15 cellular contexts compared by ENCODE assay signal in the genomic region with DNA sequence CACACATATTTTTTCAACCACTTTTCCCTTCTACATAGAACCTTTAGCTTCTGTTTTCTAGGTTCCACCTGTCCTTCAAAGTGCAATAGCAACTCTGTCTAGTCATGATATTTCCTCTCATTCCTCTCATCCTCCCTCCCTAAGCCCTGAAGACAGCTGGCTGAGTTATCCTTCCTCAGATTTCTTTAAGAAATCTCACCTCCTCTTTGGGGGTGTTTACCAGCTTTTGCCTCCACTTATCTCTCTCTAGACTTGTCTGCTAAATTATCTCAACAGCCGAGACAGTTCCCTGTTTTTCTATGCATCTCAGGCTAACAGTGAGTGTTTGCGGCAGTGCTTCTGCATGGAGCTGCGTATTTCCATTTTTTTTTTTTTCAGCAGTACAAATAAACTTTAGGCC. TPM values are rescaled to one million over a fixed set of nuclear protein-coding genes. Genes with fewer than 3 reads are reported as not detected.
A peak's percentile ranks its signal among the peaks of the same experiment; 100 is the strongest.
DNase-seq lines count a peak whose midpoint lies in the region; ATAC-seq and TF ChIP-seq lines count a peak whose summit lies in the region.
"Had no signal": no experiment of that assay in that cellular context is flagged by ENCODE, and none has a peak within 500 bp of the region (broad histone marks: within the 10 kb centered on the region; RNA-seq: fewer than 3 reads in every experiment).

No MANE protein-coding gene starts in this region.

- H3K4me1 ChIP-seq in MM.1S (ENCODE audit: low read length) = peaks cover 45% of the 10 kb centered on the region
- peaks cover 13% of the 10 kb centered on the region for H3K4me1 ChIP-seq in endocrine pancreas (ENCODE audit: control insufficient read depth, insufficient read depth, low read length)
- peaks cover 0 to 31% (median 5%) of the 10 kb centered on the region in 4 donors for H3K4me1 ChIP-seq in transverse colon
- H3K4me1 ChIP-seq in gastroesophageal sphincter = peaks cover 2 to 12% (median 3%) of the 10 kb centered on the region in 3 donors

- TF ChIP-seq CTCF in MM.1S (IDR thresholded peaks at IDR 0.05; ENCODE audit: low read length) = no peak
- no peak for TF ChIP-seq CTCF in transverse colon (IDR thresholded peaks at IDR 0.05)
- no peak for TF ChIP-seq CTCF in gastroesophageal sphincter (IDR thresholded peaks at IDR 0.05)

- H3K27me3 ChIP-seq in MM.1S (replicated peaks; ENCODE audit: insufficient read depth, low read length) (no peaks in the 10 kb centered on the region), endocrine pancreas (ENCODE audit: control insufficient read depth, insufficient read depth, low read length) (no peaks in the 10 kb centered on the region), transverse colon (no peaks in the 10 kb centered on the region), gastroesophageal sphincter (peaks cover 4% of the 10 kb centered on the region)
- H3K27me3 ChIP-seq: MG63 had no signal

- TF ChIP-seq POLR2A in transverse colon (IDR thresholded peaks at IDR 0.05) (no peak), gastroesophageal sphincter (IDR thresholded peaks at IDR 0.05) (no peak)

- H3K36me3 Mint-ChIP-seq in stimulated activated naive CD8-positive, alpha-beta T cell treated with anti-CD3 and anti-CD28 coated beads, Interleukin-15, Interleukin-2, amounts not matched to agents 100 ng/mL and 50 ng/mL, for 24 hours (ENCODE audit: low read depth) = no peaks in the 10 kb centered on the region
- H3K36me3 Mint-ChIP-seq: activated naive CD8-positive, alpha-beta T cell; naive thymus-derived CD8-positive, alpha-beta T cell had no signal

- H3K9me3 ChIP-seq in MM.1S (replicated peaks; ENCODE audit: insufficient read depth, low read length) = no peaks in the 10 kb centered on the region
- H3K9me3 ChIP-seq in endocrine pancreas (ENCODE audit: control insufficient read depth, low read length) = no peaks in the 10 kb centered on the region
- no peaks in the 10 kb centered on the region for H3K9me3 ChIP-seq in transverse colon
- no peaks in the 10 kb centered on the region for H3K9me3 ChIP-seq in gastroesophageal sphincter
- H3K9me3 ChIP-seq: MG63 had no signal

- in situ Hi-C loops in transverse colon (cut with MboI; ENCODE audit: low pct_ligation_motif_present in 1 of 4, low pct_unique_long_range_greater_than_20kb in 1 of 4, low sequenced_read_pairs in 3 of 4) = no loop called here

- no peak overlapping the region for H3K27ac Mint-ChIP-seq in stimulated activated naive CD8-positive, alpha-beta T cell treated with anti-CD3 and anti-CD28 coated beads, Interleukin-15, Interleukin-2, amounts not matched to agents 100 ng/mL and 50 ng/mL, for 24 hours
- H3K27ac Mint-ChIP-seq in stimulated activated naive CD8-positive, alpha-beta T cell treated with anti-CD3 and anti-CD28 coated beads, Interleukin-15, amount 100 ng/mL, for 72 hours = no peak overlapping the region
- H3K27ac Mint-ChIP-seq: activated naive CD8-positive, alpha-beta T cell had no signal

- peaks cover 21% of the 10 kb centered on the region for H3F3A ChIP-seq in MM.1S (ENCODE audit: insufficient read depth, low read length)

- no peaks in the 10 kb centered on the region for H3K27me3 Mint-ChIP-seq in stimulated activated naive CD8-positive, alpha-beta T cell treated with anti-CD3 and anti-CD28 coated beads, Interleukin-15, Interleukin-2, amounts not matched to agents 100 ng/mL and 50 ng/mL, for 24 hours
- no peaks in the 10 kb centered on the region for H3K27me3 Mint-ChIP-seq in stimulated activated naive CD8-positive, alpha-beta T cell treated with anti-CD3 and anti-CD28 coated beads, Interleukin-15, amount 100 ng/mL, for 72 hours
- H3K27me3 Mint-ChIP-seq: activated naive CD8-positive, alpha-beta T cell; effector memory CD8-positive, alpha-beta T cell; naive thymus-derived CD8-positive, alpha-beta T cell had no signal

- H3K27ac ChIP-seq in MM.1S (ENCODE audit: low read length) (peak overlapping the region; percentile 38; the same call in 1 of the 2 replicates), transverse colon (no peak overlapping the region), gastroesophageal sphincter (no peak overlapping the region)
- H3K27ac ChIP-seq: cardiac muscle cell had no signal

- no peaks in the 10 kb centered on the region for H3K9me3 Mint-ChIP-seq in stimulated activated naive CD8-positive, alpha-beta T cell treated with anti-CD3 and anti-CD28 coated beads, Interleukin-15, Interleukin-2, amounts not matched to agents 100 ng/mL and 50 ng/mL, for 24 hours
- H3K9me3 Mint-ChIP-seq in stimulated activated naive CD8-positive, alpha-beta T cell treated with anti-CD3 and anti-CD28 coated beads, Interleukin-15, amount 100 ng/mL, for 72 hours = no peaks in the 10 kb centered on the region
- H3K9me3 Mint-ChIP-seq: effector memory CD8-positive, alpha-beta T cell; naive thymus-derived CD8-positive, alpha-beta T cell had no signal

- H3K36me3 ChIP-seq in MM.1S (replicated peaks; ENCODE audit: insufficient read depth, low read length) (no peaks in the 10 kb centered on the region), endocrine pancreas (ENCODE audit: control insufficient read depth, insufficient read depth, low read length) (no peaks in the 10 kb centered on the region), transverse colon (no peaks in the 10 kb centered on the region), gastroesophageal sphincter (no peaks in the 10 kb centered on the region)
- H3K36me3 ChIP-seq: cardiac muscle cell, MG63 had no signal

- no peaks in the 10 kb centered on the region for H3K4me1 Mint-ChIP-seq in stimulated activated naive CD8-positive, alpha-beta T cell treated with anti-CD3 and anti-CD28 coated beads, Interleukin-15, Interleukin-2, amounts not matched to agents 100 ng/mL and 50 ng/mL, for 24 hours (ENCODE audit: low read depth)
- peaks cover 2% of the 10 kb centered on the region for H3K4me1 Mint-ChIP-seq in stimulated activated naive CD8-positive, alpha-beta T cell treated with anti-CD3 and anti-CD28 coated beads, Interleukin-15, amount 100 ng/mL, for 72 hours

- intact Hi-C loops in transverse colon (cut with DNase I; ENCODE audit: low total_unique reads) = no loop called here

- TF ChIP-seq EP300 in transverse colon (IDR thresholded peaks at IDR 0.05; ENCODE audit: low read depth) (no peak), gastroesophageal sphincter (IDR thresholded peaks at IDR 0.05) (no peak)

- H3K4me2 ChIP-seq in MM.1S (ENCODE audit: low read depth, low read length) = peak overlapping the region; percentile 80

- H3K9me2 ChIP-seq in MM.1S (replicated peaks; ENCODE audit: insufficient read depth, low read length) = no peaks in the 10 kb centered on the region

- 52 to 91% methylated on average over 3 of the region's 3 CpGs for WGBS in transverse colon (ENCODE audit: low coverage in 1 of 2), 2 donors
- 53 to 81% methylated on average over 3 of the region's 3 CpGs for WGBS in gastroesophageal sphincter (ENCODE audit: low coverage in 1 of 2), 2 donors

- H4K20me1 ChIP-seq in MM.1S (ENCODE audit: insufficient read depth, low read length) = no peaks in the 10 kb centered on the region

- DNase-seq in stimulated activated naive CD8-positive, alpha-beta T cell treated with anti-CD3 and anti-CD28 coated beads, Interleukin-15, amount 100 ng/mL, for 72 hours = no peak
- DNase-seq in MM.1S (no peak), transverse colon (no peak)
- DNase-seq: DMS79, MG63, NCI-H2081 had no signal

- H3K79me2 ChIP-seq in MM.1S (ENCODE audit: low read length) = no peaks in the 10 kb centered on the region

- peak overlapping the region; percentile 43 for H3K4me3 ChIP-seq in MM.1S (ENCODE audit: low read length)
- peak overlapping the region; percentile 74 for H3K4me3 ChIP-seq in endocrine pancreas (ENCODE audit: control insufficient read depth, insufficient read depth, low read length)
- no peak overlapping the region for H3K4me3 ChIP-seq in transverse colon
- no peak overlapping the region for H3K4me3 ChIP-seq in gastroesophageal sphincter
- H3K4me3 ChIP-seq: cardiac muscle cell, MG63 had no signal

- peak overlapping the region; percentile 30 for H3K4me3 Mint-ChIP-seq in stimulated activated naive CD8-positive, alpha-beta T cell treated with anti-CD3 and anti-CD28 coated beads, Interleukin-15, Interleukin-2, amounts not matched to agents 100 ng/mL and 50 ng/mL, for 24 hours
- no peak overlapping the region for H3K4me3 Mint-ChIP-seq in stimulated activated naive CD8-positive, alpha-beta T cell treated with anti-CD3 and anti-CD28 coated beads, Interleukin-15, amount 100 ng/mL, for 72 hours
- H3K4me3 Mint-ChIP-seq: activated naive CD8-positive, alpha-beta T cell; effector memory CD8-positive, alpha-beta T cell had no signal

- ATAC-seq in stimulated activated naive CD8-positive, alpha-beta T cell treated with anti-CD3 and anti-CD28 coated beads, Interleukin-15, amount 100 ng/mL, for 72 hours = no peak
- ATAC-seq in GM18502 (IDR thresholded peaks at IDR 0.05; ENCODE audit: poor library complexity, unreplicated experiment) = no peak
- no peak for ATAC-seq in HG02840 (IDR thresholded peaks at IDR 0.05; ENCODE audit: low FRiP score, unreplicated experiment)
- no peak for ATAC-seq in gastroesophageal sphincter

- no peak overlapping the region; the same call in 1 of the 2 replicates for H3K9ac ChIP-seq in MM.1S (ENCODE audit: low read length)
- H3K9ac ChIP-seq in endocrine pancreas (ENCODE audit: control insufficient read depth, insufficient read depth, low read length) = no peak overlapping the region

- H2AFZ ChIP-seq in MM.1S (ENCODE audit: low read length) = peak overlapping the region; percentile 36

RNA-seq across cellular contexts. Expression of gene KCTD16, which starts 20.8 kb away (rescaled TPM):
- total RNA-seq in transverse colon = under 1 TPM in 2 of 4 donors, not detected in 2; under 0.01 to 0.14 TPM
- under 1 TPM in 3 of 4 donors, not detected in 1; 0.05 to 0.13 (median 0.12) TPM for total RNA-seq in gastroesophageal sphincter

RNA-seq across cellular contexts. Expression of gene YIPF5, which starts 21.0 kb away (rescaled TPM):
- total RNA-seq in transverse colon = 10 to 100 TPM; 10.1 to 44.4 (median 25.6) TPM
- total RNA-seq in gastroesophageal sphincter = 10 to 100 TPM; 28.0 to 42.3 (median 34.8) TPM

Comparison
In these comparisons a context has a peak if more than half of its experiments do, and no peak if none do; other contexts are left out.
1. H3K4me3 ChIP-seq: peak in MM.1S (single experiment) and endocrine pancreas (single experiment); none in transverse colon (0 of 4) and gastroesophageal sphincter (0 of 2).